ENCODE assay signal across 1 cellular context in genomic region chr19:6260376-6260775, GRCh38.
TF ChIP-seq lines count a peak whose summit lies in the region.

No MANE protein-coding gene starts in this region.

TF ChIP-seq in IMR-90, 13 proteins besides CTCF, POLR2A, EP300 and RAD21 (continued from another document):
- no peak for TF ChIP-seq USF2 (IDR thresholded peaks at IDR 0.05; ENCODE audit: low read depth, low read length)
- TF ChIP-seq BHLHE40 (IDR thresholded peaks at IDR 0.05; ENCODE audit: low read depth, low read length), result no peak
- TF ChIP-seq RFX5 (IDR thresholded peaks at IDR 0.05; ENCODE audit: low read depth, low read length), result no peak
- TF ChIP-seq ELK1 (IDR thresholded peaks at IDR 0.05; ENCODE audit: borderline replicate concordance, low read depth, low read length), result no peak
- TF ChIP-seq RCOR1 (IDR thresholded peaks at IDR 0.05; ENCODE audit: insufficient replicate concordance, low read length), result no peak
- no peak for TF ChIP-seq NFE2L2 (IDR thresholded peaks at IDR 0.05; ENCODE audit: low read depth, low read length)
- TF ChIP-seq MAZ (IDR thresholded peaks at IDR 0.05; ENCODE audit: borderline replicate concordance, low read depth, low read length), result no peak
- TF ChIP-seq CHD1 (IDR thresholded peaks at IDR 0.05; ENCODE audit: low read depth, low read length), result no peak
- TF ChIP-seq FOS (IDR thresholded peaks at IDR 0.05; ENCODE audit: low read depth, low read length), result no peak
- TF ChIP-seq SMC3 (IDR thresholded peaks at IDR 0.05; ENCODE audit: low read depth, low read length), result no peak
- no peak for TF ChIP-seq MXI1 (IDR thresholded peaks at IDR 0.05; ENCODE audit: borderline replicate concordance, low read depth, low read length)
- no peak for TF ChIP-seq MAFK (IDR thresholded peaks at IDR 0.05; ENCODE audit: low read depth, low read length)
